15 cellular contexts compared by ENCODE assay signal in genomic region chr1:231935856-231936255, GRCh38.
DNase-seq lines count a peak whose midpoint lies in the region; ATAC-seq and TF ChIP-seq lines count a peak whose summit lies in the region.
"Had no signal": no experiment of that assay in that cellular context is flagged by ENCODE, and none has a peak within 500 bp of the region (broad histone marks: within the 10 kb centered on the region; RNA-seq: fewer than 3 reads in every experiment).

No MANE protein-coding gene starts in this region.

- H3K4me1 ChIP-seq in neural progenitor cell: peaks cover 23% of the 10 kb centered on the region

- H3K27ac Mint-ChIP-seq in brain (peak overlapping the region in 4 of 5 experiments; percentile 2 to 85 (median 13)), neural progenitor cell (peak overlapping the region; percentile 64)

- H3K9me3 Mint-ChIP-seq in brain (peaks cover 0 to 6% (median 1%) of the 10 kb centered on the region in 5 experiments), neural progenitor cell (peaks cover 4% of the 10 kb centered on the region)

- H3K9me3 ChIP-seq in neural progenitor cell (ENCODE audit: low read depth): peaks cover 5% of the 10 kb centered on the region

- H3K4me3 ChIP-seq in neural progenitor cell: no peak overlapping the region

- TF ChIP-seq CTCF in brain (conservative IDR thresholded peaks at IDR 0.05) (no peak), neural progenitor cell (IDR thresholded peaks at IDR 0.05) (no peak)

- peak overlapping the region; percentile 30 for H3K4me2 ChIP-seq in neural progenitor cell

- peak overlapping the region in 1 of 5 experiments; percentile 13 for H3K4me3 Mint-ChIP-seq in brain
- H3K4me3 Mint-ChIP-seq in neural progenitor cell: peak overlapping the region; percentile 14

- peaks cover 60% of the 10 kb centered on the region for H3K4me1 Mint-ChIP-seq in brain
- peaks cover 62% of the 10 kb centered on the region for H3K4me1 Mint-ChIP-seq in neural progenitor cell

- H3K27ac ChIP-seq in neural progenitor cell: no peak overlapping the region

- no peaks in the 10 kb centered on the region for H3K36me3 ChIP-seq in neural progenitor cell
- H3K36me3 ChIP-seq: BE2C had no signal

- no peak overlapping the region for H3K9ac ChIP-seq in neural progenitor cell

- no peaks in the 10 kb centered on the region for H4K20me1 ChIP-seq in neural progenitor cell (ENCODE audit: low read depth)

- peaks cover 11% of the 10 kb centered on the region for H3F3A ChIP-seq in neural progenitor cell (ENCODE audit: low read depth)

- ATAC-seq in HG03442 (IDR thresholded peaks at IDR 0.05; ENCODE audit: unreplicated experiment): no peak
- ATAC-seq in HG03196 (IDR thresholded peaks at IDR 0.05; ENCODE audit: unreplicated experiment): no peak
- ATAC-seq: HCT116 had no signal

- no peak overlapping the region for H2AFZ ChIP-seq in neural progenitor cell (replicated peaks)

- DNase-seq in DMS53 treated with DMSO at 0.1 percent for 48 hours (lab: John Stamatoyannopoulos, UW; ENCODE audit: unreplicated experiment): peak; percentile 55
- DNase-seq in NCI-H510A treated with DMSO at 0.1 percent for 48 hours (lab: John Stamatoyannopoulos, UW): peak; percentile 75
- DNase-seq in neural progenitor cell (ENCODE audit: low spot score): no peak
- no peak for DNase-seq in amniotic stem cell (lab: John Stamatoyannopoulos, UW)
- DNase-seq: BE2C, DMS79 treated with DMSO at 0.1 percent for 48 hours, NCI-H1048, NCI-H187, NCI-H2171 treated with DMSO at 0.1 percent for 48 hours, NCI-H526, SW 1271 had no signal

- H3K36me3 Mint-ChIP-seq in brain (no peaks in the 10 kb centered on the region), neural progenitor cell (no peaks in the 10 kb centered on the region)

- no peaks in the 10 kb centered on the region for H3K27me3 Mint-ChIP-seq in brain
- H3K27me3 Mint-ChIP-seq in neural progenitor cell (ENCODE audit: insufficient read depth, low read depth): peaks cover 2% of the 10 kb centered on the region

- H3K79me2 ChIP-seq in neural progenitor cell (ENCODE audit: low read depth): no peaks in the 10 kb centered on the region

- no peaks in the 10 kb centered on the region for H3K27me3 ChIP-seq in neural progenitor cell
- H3K27me3 ChIP-seq: BE2C had no signal

Comparison
In these comparisons a context has a peak if more than half of its experiments do, and no peak if none do; other contexts are left out.
1. DNase-seq: peak in DMS53 treated with DMSO at 0.1 percent for 48 hours (single experiment) and NCI-H510A treated with DMSO at 0.1 percent for 48 hours (single experiment); none in neural progenitor cell (single experiment) and amniotic stem cell (single experiment).